In the genomic region with DNA sequence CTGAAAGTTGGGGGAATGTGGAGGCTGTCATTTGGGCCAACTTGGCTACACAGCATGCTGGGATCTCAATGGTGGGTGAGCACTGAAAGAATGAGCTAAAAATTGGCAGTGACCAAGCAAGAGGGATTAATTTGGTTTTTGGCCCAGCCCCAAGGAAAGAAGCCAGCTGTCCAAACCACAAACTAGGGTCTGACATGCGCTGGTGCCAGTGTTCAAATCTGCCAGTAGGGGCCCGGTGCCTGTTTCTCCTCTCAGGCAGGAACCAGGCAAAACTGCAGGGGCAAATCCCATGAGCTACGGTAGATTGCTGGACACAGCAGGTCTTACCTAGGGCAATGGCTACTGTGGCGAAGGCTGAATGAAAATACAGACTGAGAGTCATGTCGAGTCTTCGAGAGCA, we compare ENCODE assay signal across 23 cellular contexts.
DNase-seq lines count a peak whose midpoint lies in the region; ATAC-seq and TF ChIP-seq lines count a peak whose summit lies in the region.
"Had no signal": no experiment of that assay in that cellular context is flagged by ENCODE, and none has a peak within 500 bp of the region (broad histone marks: within the 10 kb centered on the region; RNA-seq: fewer than 3 reads in every experiment).

No MANE protein-coding gene starts in this region.

- H3K9me3 ChIP-seq in ovary = no peaks in the 10 kb centered on the region
- H3K9me3 ChIP-seq: adrenal gland, neutrophil had no signal

- no peak for TF ChIP-seq EP300 in ovary (IDR thresholded peaks at IDR 0.05)

- intact Hi-C loops in ovary (cut with DNase I) = no loop called here

- peaks cover 12 to 13% of the 10 kb centered on the region in 2 donors for H3K4me1 Mint-ChIP-seq in natural killer cell treated with Interleukin-12 subunit alpha and Interleukin-12 subunit beta and Interleukin-15 and Interleukin-18, amount 100 ng/mL, for 72 hours (ENCODE audit: low read depth in 2 of 2)

- no peak overlapping the region for H3K4me3 Mint-ChIP-seq in natural killer cell treated with Interleukin-12 subunit alpha and Interleukin-12 subunit beta and Interleukin-15 and Interleukin-18, amount 100 ng/mL, for 72 hours
- H3K4me3 Mint-ChIP-seq: CD8-positive, alpha-beta memory T cell; immature natural killer cell had no signal

- H3K9me3 Mint-ChIP-seq in natural killer cell treated with Interleukin-12 subunit alpha and Interleukin-12 subunit beta and Interleukin-15 and Interleukin-18, amount 100 ng/mL, for 72 hours = no peaks in the 10 kb centered on the region
- H3K9me3 Mint-ChIP-seq: CD8-positive, alpha-beta memory T cell had no signal

- H3K27me3 ChIP-seq in ovary = no peaks in the 10 kb centered on the region
- H3K27me3 ChIP-seq: adrenal gland, neutrophil had no signal

- 88 to 96% (median 93%) methylated on average over 6 of the region's 6 CpGs for WGBS in ovary, 3 donors

- DNase-seq in DMS79 treated with DMSO at 0.1 percent for 48 hours (lab: John Stamatoyannopoulos, UW) (peak; percentile 16), DMS79 (lab: John Stamatoyannopoulos, UW) (no peak), MV-4-11 (lab: John Stamatoyannopoulos, UW) (peak; percentile 10), RPMI8226 (peak; percentile 71), midbrain (lab: John Stamatoyannopoulos, UW) (peak; percentile 0), NCI-H526 treated with DMSO at 0.1 percent for 48 hours (lab: John Stamatoyannopoulos, UW) (no peak), ovary (no peak)
- no peak for DNase-seq in natural killer cell treated with Interleukin-12 subunit alpha and Interleukin-12 subunit beta and Interleukin-15 and Interleukin-18, amount 100 ng/mL, for 72 hours (ENCODE audit: low spot score)
- DNase-seq: activated CD8-positive, alpha-beta memory T cell treated with anti-CD3 and anti-CD28 coated beads, Interleukin-2, amount 50 U/mL, for 48 hours; activated effector memory CD4-positive, alpha-beta T cell treated with anti-CD3 and anti-CD28 coated beads, Interleukin-2, amount 50 U/mL, for 16 hours; adrenal gland; AML-193; CD8-positive, alpha-beta memory T cell; immature natural killer cell; MM.1S; NCI-H146; NCI-H345; OCI-M1; stimulated activated CD4-positive, alpha-beta T cell treated with anti-CD3 and anti-CD28 coated beads, Interleukin-12 subunit alpha, Interleukin-12 subunit beta, amount 100 ng/mL, for 4 hours; T-helper 2 cell; WERI-Rb-1 had no signal

- H3K27me3 Mint-ChIP-seq in natural killer cell treated with Interleukin-12 subunit alpha and Interleukin-12 subunit beta and Interleukin-15 and Interleukin-18, amount 100 ng/mL, for 72 hours = no peaks in the 10 kb centered on the region
- H3K27me3 Mint-ChIP-seq: CD8-positive, alpha-beta memory T cell had no signal

- H3K4me3 ChIP-seq in ovary = no peak overlapping the region
- H3K4me3 ChIP-seq: adrenal gland had no signal

- H3K27ac ChIP-seq in ovary = no peak overlapping the region
- H3K27ac ChIP-seq: 22Rv1, adrenal gland, neutrophil, WERI-Rb-1 had no signal

- H3K36me3 Mint-ChIP-seq in natural killer cell treated with Interleukin-12 subunit alpha and Interleukin-12 subunit beta and Interleukin-15 and Interleukin-18, amount 100 ng/mL, for 72 hours = no peaks in the 10 kb centered on the region

- TF ChIP-seq POLR2A in ovary (IDR thresholded peaks at IDR 0.05) = no peak

- no peak for TF ChIP-seq CTCF in ovary (IDR thresholded peaks at IDR 0.05)

- H3K27ac Mint-ChIP-seq in natural killer cell treated with Interleukin-12 subunit alpha and Interleukin-12 subunit beta and Interleukin-15 and Interleukin-18, amount 100 ng/mL, for 72 hours = no peak overlapping the region

- H3K36me3 ChIP-seq in ovary = no peaks in the 10 kb centered on the region
- H3K36me3 ChIP-seq: adrenal gland, neutrophil, WERI-Rb-1 had no signal

- no peak for ATAC-seq in natural killer cell treated with Interleukin-12 subunit alpha and Interleukin-12 subunit beta and Interleukin-15 and Interleukin-18, amount 100 ng/mL, for 72 hours

- no peaks in the 10 kb centered on the region for H3K4me1 ChIP-seq in ovary (ENCODE audit: insufficient read depth)
- H3K4me1 ChIP-seq: adrenal gland had no signal

Comparison
In these comparisons a context has a peak if more than half of its experiments do, and no peak if none do; other contexts are left out.
1. DNase-seq: peak in DMS79 treated with DMSO at 0.1 percent for 48 hours (single experiment), MV-4-11 (single experiment), RPMI8226 (single experiment) and midbrain (single experiment); none in DMS79 (single experiment), natural killer cell treated with Interleukin-12 subunit alpha and Interleukin-12 subunit beta and Interleukin-15 and Interleukin-18, amount 100 ng/mL, for 72 hours (single experiment), NCI-H526 treated with DMSO at 0.1 percent for 48 hours (single experiment) and ovary (0 of 5).